ENCODE assay signal across 28 cellular contexts in the genomic region with DNA sequence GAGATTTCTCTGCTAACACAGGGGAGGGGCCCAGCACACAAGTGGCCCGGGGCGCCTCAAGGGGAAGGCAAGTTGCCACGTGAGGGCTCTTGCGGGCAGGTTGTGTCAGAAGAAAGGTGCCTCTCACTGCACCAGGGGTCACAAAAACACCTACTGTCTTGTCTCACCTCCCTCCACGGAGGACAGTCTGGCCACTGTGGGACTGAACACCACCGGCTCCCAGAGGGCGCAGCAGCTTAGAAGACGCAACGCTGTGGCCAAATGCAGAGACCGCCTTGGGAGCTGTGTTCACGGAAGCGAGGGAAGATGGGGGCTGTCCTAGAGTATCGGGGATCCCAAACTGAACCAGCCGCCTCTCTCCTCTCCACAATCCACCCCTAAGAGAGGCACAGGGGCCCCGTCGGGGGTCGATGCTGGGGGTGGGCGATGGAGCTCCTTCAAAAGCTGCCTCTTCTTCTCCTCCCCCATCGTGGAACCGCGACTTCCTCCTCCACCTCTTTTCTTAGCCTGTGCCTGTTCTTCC.
DNase-seq lines count a peak whose midpoint lies in the region; ATAC-seq and TF ChIP-seq lines count a peak whose summit lies in the region.
"Had no signal": no experiment of that assay in that cellular context is flagged by ENCODE, and none has a peak within 500 bp of the region (broad histone marks: within the 10 kb centered on the region; RNA-seq: fewer than 3 reads in every experiment).

No MANE protein-coding gene starts in this region.

- H3K27ac Mint-ChIP-seq in activated T-cell treated with anti-CD3 and anti-CD28 coated beads, Interleukin-2, amount 50 U/mL, for 72 hours, result peak overlapping the region; percentile 33
- H3K27ac Mint-ChIP-seq in T-cell, result peak overlapping the region; percentile 89 to 95
- peak overlapping the region; percentile 80 for H3K27ac Mint-ChIP-seq in activated naive CD8-positive, alpha-beta T cell treated with anti-CD3 and anti-CD28 coated beads, Interleukin-2, amount 10 ng/mL, durations not matched to agents 7 days and 5 days
- H3K27ac Mint-ChIP-seq: B cell, brain had no signal

- TF ChIP-seq EP300 in esophagus muscularis mucosa (IDR thresholded peaks at IDR 0.05), result no peak

- TF ChIP-seq POLR2A in esophagus muscularis mucosa (IDR thresholded peaks at IDR 0.05; ENCODE audit: low read depth), result no peak

- H3K4me3 ChIP-seq in esophagus muscularis mucosa, result no peak overlapping the region
- H3K4me3 ChIP-seq: K562, neural progenitor cell, SK-N-MC, smooth muscle cell, thyroid gland had no signal

- no peak for TF ChIP-seq CTCF in esophagus muscularis mucosa (IDR thresholded peaks at IDR 0.05)

- 95% methylated on average over 20 of the region's 21 CpGs for WGBS in esophagus muscularis mucosa

- no peak overlapping the region for H3K27ac ChIP-seq in esophagus muscularis mucosa (replicated peaks in 1 of 4)
- H3K27ac ChIP-seq: heart left ventricle, neural progenitor cell, RWPE1, SK-N-MC, thyroid gland had no signal

- H3K9me3 Mint-ChIP-seq in activated T-cell treated with anti-CD3 and anti-CD28 coated beads, Interleukin-2, amount 50 U/mL, for 72 hours, result peaks cover 0 to 3% of the 10 kb centered on the region in 2 donors
- no peaks in the 10 kb centered on the region for H3K9me3 Mint-ChIP-seq in T-cell
- no peaks in the 10 kb centered on the region for H3K9me3 Mint-ChIP-seq in activated naive CD8-positive, alpha-beta T cell treated with anti-CD3 and anti-CD28 coated beads, Interleukin-2, amount 10 ng/mL, durations not matched to agents 7 days and 5 days
- H3K9me3 Mint-ChIP-seq: brain had no signal

- no peaks in the 10 kb centered on the region for H3K27me3 Mint-ChIP-seq in activated T-cell treated with anti-CD3 and anti-CD28 coated beads, Interleukin-2, amount 50 U/mL, for 72 hours (ENCODE audit: low read depth)
- H3K27me3 Mint-ChIP-seq in T-cell, result no peaks in the 10 kb centered on the region
- H3K27me3 Mint-ChIP-seq in activated naive CD8-positive, alpha-beta T cell treated with anti-CD3 and anti-CD28 coated beads, Interleukin-2, amount 10 ng/mL, durations not matched to agents 7 days and 5 days, result no peaks in the 10 kb centered on the region

- POLR2A ChIA-PET in T-cell (lab: Charles Lee), result no interaction called here
- POLR2A ChIA-PET in activated naive CD8-positive, alpha-beta T cell treated with anti-CD3 and anti-CD28 coated beads, Interleukin-2, amount 10 ng/mL, durations not matched to agents 7 days and 5 days (lab: Charles Lee), result no interaction called here

- ATAC-seq in activated T-cell treated with anti-CD3 and anti-CD28 coated beads, Interleukin-2, amount 50 U/mL, for 72 hours (replicated peaks in 1 of 2), result no peak
- ATAC-seq in T-cell (replicated peaks in 1 of 4) (no peak), GM19467 (IDR thresholded peaks at IDR 0.05; ENCODE audit: unreplicated experiment) (no peak)
- ATAC-seq in activated naive CD8-positive, alpha-beta T cell treated with anti-CD3 and anti-CD28 coated beads, Interleukin-2, amount 10 ng/mL, durations not matched to agents 7 days and 5 days (ENCODE audit: low read depth), result no peak
- ATAC-seq: heart left ventricle, K562, left ventricle myocardium superior, right cardiac atrium had no signal

- no peaks in the 10 kb centered on the region for H3K9me3 ChIP-seq in esophagus muscularis mucosa
- H3K9me3 ChIP-seq: heart left ventricle, thyroid gland had no signal

- H3K36me3 ChIP-seq in esophagus muscularis mucosa, result no peaks in the 10 kb centered on the region
- H3K36me3 ChIP-seq: heart left ventricle, neural progenitor cell, thyroid gland had no signal

- H3K4me1 Mint-ChIP-seq in activated T-cell treated with anti-CD3 and anti-CD28 coated beads, Interleukin-2, amount 50 U/mL, for 72 hours (ENCODE audit: low read depth), result peaks cover 81% of the 10 kb centered on the region
- H3K4me1 Mint-ChIP-seq in T-cell, result peaks cover 84 to 91% (median 87%) of the 10 kb centered on the region in 3 donors
- H3K4me1 Mint-ChIP-seq in activated naive CD8-positive, alpha-beta T cell treated with anti-CD3 and anti-CD28 coated beads, Interleukin-2, amount 10 ng/mL, durations not matched to agents 7 days and 5 days, result peaks cover 57% of the 10 kb centered on the region

- H3K36me3 Mint-ChIP-seq in activated T-cell treated with anti-CD3 and anti-CD28 coated beads, Interleukin-2, amount 50 U/mL, for 72 hours (ENCODE audit: insufficient read depth in 2 of 2), result peaks cover 0 to 1% of the 10 kb centered on the region in 2 donors
- H3K36me3 Mint-ChIP-seq in T-cell, result no peaks in the 10 kb centered on the region
- H3K36me3 Mint-ChIP-seq in activated naive CD8-positive, alpha-beta T cell treated with anti-CD3 and anti-CD28 coated beads, Interleukin-2, amount 10 ng/mL, durations not matched to agents 7 days and 5 days, result no peaks in the 10 kb centered on the region
- H3K36me3 Mint-ChIP-seq: brain, neural progenitor cell had no signal

- peaks cover 0 to 4% (median 2%) of the 10 kb centered on the region in 4 donors for H3K4me1 ChIP-seq in esophagus muscularis mucosa

- peak overlapping the region; percentile 34 to 67 for H3K4me3 Mint-ChIP-seq in activated T-cell treated with anti-CD3 and anti-CD28 coated beads, Interleukin-2, amount 50 U/mL, for 72 hours
- H3K4me3 Mint-ChIP-seq in T-cell, result peak overlapping the region in 2 of 3 donors; percentile 51 to 72
- H3K4me3 Mint-ChIP-seq in activated naive CD8-positive, alpha-beta T cell treated with anti-CD3 and anti-CD28 coated beads, Interleukin-2, amount 10 ng/mL, durations not matched to agents 7 days and 5 days, result peak overlapping the region; percentile 63
- H3K4me3 Mint-ChIP-seq: B cell, brain, neural progenitor cell had no signal

- DNase-seq in activated T-cell treated with anti-CD3 and anti-CD28 coated beads, Interleukin-2, amount 50 U/mL, for 72 hours, result no peak
- DNase-seq in activated T-cell treated with anti-CD3 and anti-CD28 coated beads, Interleukin-2, amount 50 U/mL, for 1 hour, result no peak
- DNase-seq in T-cell (no peak), esophagus muscularis mucosa (ENCODE audit: extremely low spot score) (no peak), SIG-M5 treated with dmso at 0.1 percent for 504 hours (lab: John Stamatoyannopoulos, UW; ENCODE audit: unreplicated experiment) (no peak)
- no peak for DNase-seq in activated naive CD8-positive, alpha-beta T cell treated with anti-CD3 and anti-CD28 coated beads, Interleukin-2, amount 10 ng/mL, durations not matched to agents 7 days and 5 days
- DNase-seq in stimulated activated naive CD4-positive, alpha-beta T cell treated with Interleukin-2 at 50 U/mL for 16 hours (lab: John Stamatoyannopoulos, UW), result peak; percentile 8
- DNase-seq: amniotic stem cell, cerebellar nuclear complex, DMS153, foreskin melanocyte, heart left ventricle, kidney, left ventricle myocardium superior, mesendoderm, NCI-H2029, NCI-H524 treated with DMSO at 0.1 percent for 48 hours, OCI-M1, right cardiac atrium, thyroid gland had no signal

- CTCF ChIA-PET in T-cell (lab: Charles Lee), result interaction anchor here (0.7 to 1.3 kb wide), 2 partner anchors 15 to 102 kb away, joined by 3 to 5 read pairs; no protein-coding TSS in a partner anchor

- H3K27me3 ChIP-seq in esophagus muscularis mucosa, result no peaks in the 10 kb centered on the region
- H3K27me3 ChIP-seq: heart left ventricle, neural progenitor cell, thyroid gland had no signal

- intact Hi-C loops in esophagus muscularis mucosa (cut with DNase I), result no loop called here

Comparison
In these comparisons a context has a peak if more than half of its experiments do, and no peak if none do; other contexts are left out.
1. H3K27ac Mint-ChIP-seq: peak in every context shown above with its lines; median percentile 92 in T-cell; 80 in activated naive CD8-positive, alpha-beta T cell treated with anti-CD3 and anti-CD28 coated beads, Interleukin-2, amount 10 ng/mL, durations not matched to agents 7 days and 5 days; 33 in activated T-cell treated with anti-CD3 and anti-CD28 coated beads, Interleukin-2, amount 50 U/mL, for 72 hours.